25 cellular contexts compared by ENCODE assay signal in the genomic region with DNA sequence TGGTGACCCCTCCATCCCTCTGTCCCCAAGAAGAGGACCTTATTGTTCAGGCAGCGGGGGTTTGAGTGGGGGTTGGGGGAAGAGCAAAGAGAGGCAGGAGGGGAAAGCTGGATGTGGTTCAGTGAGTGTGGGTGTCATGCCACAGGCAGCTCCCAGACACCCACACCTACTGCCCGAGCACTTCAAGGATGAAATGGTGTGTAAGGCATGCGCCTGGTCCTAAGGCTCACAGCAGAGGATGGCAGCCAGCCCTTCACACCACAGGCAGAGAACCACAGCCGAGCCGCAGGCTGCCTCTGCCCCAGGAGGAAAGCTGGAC. TPM values are rescaled to one million over a fixed set of nuclear protein-coding genes. Genes with fewer than 3 reads are reported as not detected.
DNase-seq lines count a peak whose midpoint lies in the region; ATAC-seq, FAIRE-seq and TF ChIP-seq lines count a peak whose summit lies in the region.
"Had no signal": no experiment of that assay in that cellular context is flagged by ENCODE, and none has a peak within 500 bp of the region (broad histone marks: within the 10 kb centered on the region; RNA-seq: fewer than 3 reads in every experiment).

No MANE protein-coding gene starts in this region.

- H3K27me3 Mint-ChIP-seq in H9 (ENCODE audit: low read depth) = peaks cover 42% of the 10 kb centered on the region
- H3K27me3 Mint-ChIP-seq in stimulated activated memory B cell treated with anti-CD40 and anti-IgM and Interleukin-4, amounts not matched to agents 10 μg/mL and 1 μg/mL and 100 μg/mL, for 72 hours = peaks cover 2% of the 10 kb centered on the region

- H3K27ac Mint-ChIP-seq in H9 = no peak overlapping the region
- no peak overlapping the region for H3K27ac Mint-ChIP-seq in stimulated activated memory B cell treated with anti-CD40 and anti-IgM and Interleukin-4, amounts not matched to agents 10 μg/mL and 1 μg/mL and 100 μg/mL, for 72 hours
- H3K27ac Mint-ChIP-seq: CD4-positive, alpha-beta memory T cell had no signal

- H3K79me1 ChIP-seq in H9 (ENCODE audit: insufficient read depth, low read depth, low read length, poor library complexity, severe bottlenecking) = no peaks in the 10 kb centered on the region
- no peaks in the 10 kb centered on the region for H3K79me1 ChIP-seq in H1 (ENCODE audit: low read depth, low read length)

- TF ChIP-seq POLR2A in H1 (IDR thresholded peaks at IDR 0.05; ENCODE audit: control extremely low read depth in 1 of 2, low read depth in 2 of 2, low read length in 2 of 2) = no peak
- no peak for TF ChIP-seq POLR2A in stomach (IDR thresholded peaks at IDR 0.05)

- no peak overlapping the region for H2BK5ac ChIP-seq in H9 (ENCODE audit: insufficient read length, low read length)
- no peak overlapping the region for H2BK5ac ChIP-seq in H1 (ENCODE audit: low read depth, low read length)

- H3K4me1 ChIP-seq in H9 (ENCODE audit: insufficient read depth, low read length) = peaks cover 4% of the 10 kb centered on the region; the same call in 1 of the 2 replicates
- H3K4me1 ChIP-seq in H1 (replicated peaks in 1 of 4; ENCODE audit: control insufficient read depth in 3 of 4, insufficient read depth in 4 of 4, low read length in 3 of 4) = peaks cover 0 to 14% (median 3%) of the 10 kb centered on the region in 4 experiments; a peak in 5 of 7 replicates
- H3K4me1 ChIP-seq in stomach = no peaks in the 10 kb centered on the region
- H3K4me1 ChIP-seq: SJCRH30 had no signal

- peak; percentile 14 for DNase-seq in H9
- peak; percentile 49 for DNase-seq in astrocyte of the cerebellum (ENCODE audit: low read depth)
- peak in 1 of 2 experiments; percentile 34 for DNase-seq in H1 (ENCODE audit: low read depth in 1 of 2, low spot score in 2 of 2)
- DNase-seq in stomach = peak; percentile 8
- DNase-seq in T-helper 9 cell = no peak
- DNase-seq: Caco-2; CD4-positive, alpha-beta memory T cell; DMS 273 treated with DMSO at 0.1 percent for 48 hours; DND-41; KBM-7; MG63; NCI-H1105 treated with DMSO at 0.1 percent for 48 hours; NCI-H2029; NCI-H524; NCI-H82; NK-92 treated with Interleukin-12 subunit alpha and Interleukin-12 subunit beta, amount 100 ng/mL, for 24 hours; PC-9; SJCRH30 had no signal

- no peak for TF ChIP-seq EP300 in H1 (IDR thresholded peaks at IDR 0.05; ENCODE audit: borderline replicate concordance in 1 of 2, low read depth in 2 of 2, low read length in 2 of 2)
- no peak for TF ChIP-seq EP300 in stomach (IDR thresholded peaks at IDR 0.05)

- H2BK20ac ChIP-seq in H9 (ENCODE audit: low read depth, low read length, poor library complexity, severe bottlenecking) (no peak overlapping the region), H1 (ENCODE audit: low read length) (no peak overlapping the region)

- H2AFZ ChIP-seq in H9 (ENCODE audit: low read length) = no peak overlapping the region
- H2AFZ ChIP-seq in H1 (ENCODE audit: low read length) = no peak overlapping the region
- H2AFZ ChIP-seq: PC-9 had no signal

- no peak overlapping the region for H4K5ac ChIP-seq in H9 (ENCODE audit: insufficient read length, low read depth, low read length)
- no peak overlapping the region for H4K5ac ChIP-seq in H1 (ENCODE audit: insufficient read length, low read depth, low read length)

- no peaks in the 10 kb centered on the region for H3K9me3 Mint-ChIP-seq in H9
- H3K9me3 Mint-ChIP-seq in stimulated activated memory B cell treated with anti-CD40 and anti-IgM and Interleukin-4, amounts not matched to agents 10 μg/mL and 1 μg/mL and 100 μg/mL, for 72 hours = no peaks in the 10 kb centered on the region

- ATAC-seq in stimulated activated memory B cell treated with anti-CD40 and anti-IgM and Interleukin-4, amounts not matched to agents 10 μg/mL and 1 μg/mL and 100 μg/mL, for 72 hours = no peak
- ATAC-seq in HG03139 (IDR thresholded peaks at IDR 0.05; ENCODE audit: unreplicated experiment) = no peak
- ATAC-seq: Right ventricle myocardium inferior, SK-N-SH treated with all-trans-retinoic acid at 6 μM for 48 hours had no signal

- no peak overlapping the region for H3K14ac ChIP-seq in H9 (ENCODE audit: insufficient read depth, low read length)
- no peak overlapping the region for H3K14ac ChIP-seq in H1 (ENCODE audit: insufficient read length)

- H4K20me1 ChIP-seq in H9 (ENCODE audit: control insufficient read depth, insufficient read depth, insufficient read length) = no peaks in the 10 kb centered on the region
- no peaks in the 10 kb centered on the region for H4K20me1 ChIP-seq in H1 (replicated peaks in 1 of 2; ENCODE audit: control insufficient read depth in 1 of 2, insufficient read depth in 2 of 2, low read length in 2 of 2)

- TF ChIP-seq CTCF in H9 (conservative IDR thresholded peaks at IDR 0.05) (no peak), astrocyte of the cerebellum (IDR thresholded peaks at IDR 0.05; ENCODE audit: low read depth, low read length, missing control alignments) (no peak), H1 (IDR thresholded peaks at IDR 0.05; ENCODE audit: control extremely low read depth in 1 of 3, insufficient read depth in 1 of 3, low read depth in 1 of 3, low read length in 3 of 3) (no peak), stomach (IDR thresholded peaks at IDR 0.05) (no peak)

- no peak overlapping the region for H3T11ph ChIP-seq in H9 (ENCODE audit: low read length)

- H2BK120ac ChIP-seq in H9 (ENCODE audit: low read depth, low read length, poor library complexity, severe bottlenecking) (no peak overlapping the region), H1 (replicated peaks; ENCODE audit: low read depth, low read length) (no peak overlapping the region)

- H3K36me3 Mint-ChIP-seq in H9 (ENCODE audit: insufficient read depth in 1 of 3, low read depth in 3 of 3) = no peaks in the 10 kb centered on the region
- no peaks in the 10 kb centered on the region for H3K36me3 Mint-ChIP-seq in stimulated activated memory B cell treated with anti-CD40 and anti-IgM and Interleukin-4, amounts not matched to agents 10 μg/mL and 1 μg/mL and 100 μg/mL, for 72 hours
- H3K36me3 Mint-ChIP-seq: CD4-positive, alpha-beta memory T cell had no signal

- H4K91ac ChIP-seq in H9 (ENCODE audit: insufficient read length, low read depth, low read length) = no peak overlapping the region
- no peak overlapping the region for H4K91ac ChIP-seq in H1 (replicated peaks; ENCODE audit: insufficient read length, low read length)

- no peak for TF ChIP-seq RAD21 in H1 (IDR thresholded peaks at IDR 0.05 in 1 of 2, conservative IDR thresholded peaks at IDR 0.05 in 1 of 2; ENCODE audit: low read depth in 2 of 2, low read length in 2 of 2)

- in situ Hi-C loops in astrocyte of the cerebellum (cut with HindIII; ENCODE audit: low sequenced_read_pairs) = loop anchor here (5.0 kb wide), 1 partner anchor 36 kb away; no protein-coding TSS in a partner anchor

- H3K9me3 ChIP-seq in H9 (ENCODE audit: control insufficient read depth, low read depth, low read length) (no peaks in the 10 kb centered on the region), H1 (ENCODE audit: insufficient read depth in 2 of 2, low read depth in 1 of 2, low read length in 1 of 2) (no peaks in the 10 kb centered on the region), stomach (no peaks in the 10 kb centered on the region)
- H3K9me3 ChIP-seq: Caco-2 had no signal

- peaks cover 13 to 17% of the 10 kb centered on the region in 2 experiments for H3K4me1 Mint-ChIP-seq in H9
- no peaks in the 10 kb centered on the region for H3K4me1 Mint-ChIP-seq in stimulated activated memory B cell treated with anti-CD40 and anti-IgM and Interleukin-4, amounts not matched to agents 10 μg/mL and 1 μg/mL and 100 μg/mL, for 72 hours
- H3K4me1 Mint-ChIP-seq: CD4-positive, alpha-beta memory T cell had no signal

- POLR2A ChIA-PET in H1 (lab: Charles Lee; ENCODE audit: partially characterized antibody) = interaction anchor here (1.3 kb wide), 1 partner anchor 20 kb away, joined by 4 read pairs; no protein-coding TSS in a partner anchor

- H2AK5ac ChIP-seq in H9 (ENCODE audit: insufficient read length, low read length) (no peak overlapping the region), H1 (ENCODE audit: low read depth, low read length) (peak overlapping the region; percentile 16; the same call in 1 of the 2 replicates)

- H3K4me3 ChIP-seq in astrocyte of the cerebellum (ENCODE audit: low read depth, low read length) = no peak overlapping the region
- no peak overlapping the region for H3K4me3 ChIP-seq in H1 (ENCODE audit: extremely low read depth in 1 of 4, insufficient read depth in 2 of 4, low read depth in 3 of 4, low read length in 4 of 4)
- no peak overlapping the region for H3K4me3 ChIP-seq in stomach
- H3K4me3 ChIP-seq: MG63, PC-9, SJCRH30 had no signal

- H4K8ac ChIP-seq in H9 (replicated peaks; ENCODE audit: insufficient read length, low read depth, low read length) (no peak overlapping the region), H1 (ENCODE audit: extremely low read depth, insufficient read depth, low read length) (no peak overlapping the region; the same call in 1 of the 2 replicates)

- H3K36me3 ChIP-seq in H1 (ENCODE audit: control insufficient read depth in 2 of 4, insufficient read depth in 4 of 4, low read length in 3 of 4) = no peaks in the 10 kb centered on the region
- H3K36me3 ChIP-seq in stomach = no peaks in the 10 kb centered on the region
- H3K36me3 ChIP-seq: MG63, SJCRH30 had no signal

- H3K18ac ChIP-seq in H9 (ENCODE audit: insufficient read length, low read depth, low read length) = no peak overlapping the region
- H3K18ac ChIP-seq in H1 (ENCODE audit: extremely low read depth, low read length) = no peak overlapping the region

- H2BK12ac ChIP-seq in H9 (ENCODE audit: insufficient read length, low read depth, low read length) (no peak overlapping the region), H1 (ENCODE audit: low read depth, low read length) (no peak overlapping the region)

- no peaks in the 10 kb centered on the region for H3K79me2 ChIP-seq in H9 (ENCODE audit: insufficient read depth, low read length)
- H3K79me2 ChIP-seq in H1 (ENCODE audit: control insufficient read depth in 1 of 2, insufficient read depth in 2 of 2, low read length in 2 of 2) = no peaks in the 10 kb centered on the region

- no peaks in the 10 kb centered on the region for H3K27me3 ChIP-seq in H9 (ENCODE audit: insufficient read depth, low read length)
- H3K27me3 ChIP-seq in H1 (replicated peaks in 1 of 4; ENCODE audit: control insufficient read depth in 3 of 4, extremely low read depth in 1 of 4, insufficient read depth in 3 of 4, low read length in 3 of 4) = no peaks in the 10 kb centered on the region
- no peaks in the 10 kb centered on the region for H3K27me3 ChIP-seq in stomach
- H3K27me3 ChIP-seq: SJCRH30 had no signal

- H2BK15ac ChIP-seq in H9 (ENCODE audit: low read depth, low read length) = no peak overlapping the region
- H2BK15ac ChIP-seq in H1 (ENCODE audit: low read length) = peak overlapping the region; percentile 31; the same call in 1 of the 2 replicates

- H3K4me2 ChIP-seq in H9 (ENCODE audit: insufficient read depth, insufficient read length, low read length) (no peak overlapping the region), H1 (ENCODE audit: insufficient read depth in 1 of 2, low read depth in 2 of 2, low read length in 2 of 2) (no peak overlapping the region)
- H3K4me2 ChIP-seq: PC-9 had no signal

- no CpG with 5 or more reads among the region's 5 CpGs for WGBS in H9 (ENCODE audit: extremely low coverage, insufficient read length, low lambda C conversion rate)
- 86% methylated on average over 5 of the region's 5 CpGs; no CpG with 5 or more reads in 1 of the 2 experiments for WGBS in H1 (ENCODE audit: extremely low coverage in 1 of 2, insufficient coverage in 1 of 2, insufficient read length in 1 of 2, insufficient replicate concordance in 2 of 2, low coverage in 1 of 2, low lambda C conversion rate in 2 of 2, missing lambda C conversion rate in 1 of 2), 2 experiments
- 79 to 89% (median 83%) methylated on average over 3 to 5 of the region's 5 CpGs for WGBS in stomach, 5 donors

- no peak for FAIRE-seq in H1 (lab: Jason Lieb, UNC)
- FAIRE-seq: H54 had no signal

- H3K4ac ChIP-seq in H9 (ENCODE audit: low read depth, low read length) (no peak overlapping the region), H1 (replicated peaks; ENCODE audit: insufficient read length, low read depth, low read length) (no peak overlapping the region)

- H3K56ac ChIP-seq in H9 (ENCODE audit: insufficient read length, low read depth, low read length) = no peak overlapping the region
- H3K56ac ChIP-seq in H1 (replicated peaks; ENCODE audit: insufficient read length, low read depth, low read length) = no peak overlapping the region

- intact Hi-C loops in stomach (cut with DNase I; ENCODE audit: low total_unique reads) = no loop called here

- no peaks in the 10 kb centered on the region for H3K23me2 ChIP-seq in H9 (ENCODE audit: insufficient read length, low read depth, low read length, poor library complexity, severe bottlenecking)
- no peaks in the 10 kb centered on the region for H3K23me2 ChIP-seq in H1 (ENCODE audit: low read depth, low read length)

- H3K9ac ChIP-seq in H9 (ENCODE audit: extremely low read depth, insufficient read length, low read length) = no peak overlapping the region
- no peak overlapping the region for H3K9ac ChIP-seq in H1 (replicated peaks in 1 of 4; ENCODE audit: extremely low read depth in 1 of 4, low read depth in 3 of 4, low read length in 3 of 4)

- no peak overlapping the region for H3K4me3 Mint-ChIP-seq in H9
- H3K4me3 Mint-ChIP-seq in stimulated activated memory B cell treated with anti-CD40 and anti-IgM and Interleukin-4, amounts not matched to agents 10 μg/mL and 1 μg/mL and 100 μg/mL, for 72 hours = no peak overlapping the region
- H3K4me3 Mint-ChIP-seq: CD4-positive, alpha-beta memory T cell had no signal

- CTCF ChIA-PET in H1 (lab: Charles Lee; ENCODE audit: partially characterized antibody) = interaction anchor here (0.5 to 1.4 kb wide), 3 partner anchors 21 to 52 kb away, joined by 3 to 7 read pairs (median 3); no protein-coding TSS in a partner anchor

- H3K27ac ChIP-seq in H9 (ENCODE audit: insufficient read length, low read depth, low read length) = no peak overlapping the region
- no peak overlapping the region for H3K27ac ChIP-seq in H1 (ENCODE audit: low read depth, low read length)
- no peak overlapping the region for H3K27ac ChIP-seq in stomach
- H3K27ac ChIP-seq: PC-9, SJCRH30 had no signal

- no peak overlapping the region for H3K23ac ChIP-seq in H9 (ENCODE audit: insufficient read length, low read depth, low read length)
- H3K23ac ChIP-seq in H1 (ENCODE audit: insufficient read length) = no peak overlapping the region

RNA-seq across cellular contexts. Expression of gene STUM, which starts 49.9 kb away (rescaled TPM):
- total RNA-seq in H9 (2021) (0.09 and 0.11 TPM in 2 replicates), stomach (1 to 10 TPM in 3 of 5 donors, under 1 TPM in 2; under 0.01 to 2.8 (median 1.8) TPM)
- 1.2 and 1.3 TPM in 2 replicates for total RNA-seq in H1 (2021; fragmentation: NEBNext Ultra II Directional; extraction: Animal tissue kit (Norgen Biotek cat#: 25700))
- polyA plus RNA-seq in H1 (2011; rRNA removed) (0.76 and 0.85 TPM in 2 replicates), stomach (1 to 10 TPM in 2 of 3 donors, under 1 TPM in 1; 0.56 to 2.0 (median 1.2) TPM)
- 1.1 TPM for polyA plus RNA-seq in H1 (2011; cell fraction: cytosol; rRNA removed)
- polyA plus RNA-seq in H1 (2011; cell fraction: nucleus; rRNA removed) = 3.4 TPM
- 0.66 to 0.97 TPM (median 0.83 TPM) in 4 replicates for polyA plus RNA-seq in H1 (2012, experiment 1 of 2)
- polyA plus RNA-seq in H1 (2012, experiment 2 of 2) = 0.45 TPM
- 0.55 TPM for polyA plus RNA-seq in H1 (2013, experiment 1 of 2)
- 0.53 TPM for polyA plus RNA-seq in H1 (2013, experiment 2 of 2)
- polyA minus RNA-seq in H1 (2011; rRNA and poly(A)+ RNA removed) = 0.61 and 0.66 TPM in 2 replicates
- polyA minus RNA-seq in H1 (2011; cell fraction: cytosol; rRNA and poly(A)+ RNA removed) = 0.15 TPM
- polyA minus RNA-seq in H1 (2011; cell fraction: nucleus; rRNA and poly(A)+ RNA removed) = 1.00 TPM
- total RNA-seq: CD4-positive, alpha-beta memory T cell; LHCN-M2; PC-9; RPMI7951 had no signal
